In genomic region chr1:173210716-173211231, GRCh38 we compare ENCODE assay signal across 1 cellular context.
A peak's percentile ranks its signal among the peaks of the same experiment; 100 is the strongest.
TF ChIP-seq lines count a peak whose summit lies in the region.

No MANE protein-coding gene starts in this region.

TF ChIP-seq in HepG2, 621 proteins besides CTCF, POLR2A, EP300 and RAD21 (continued from another document and continues in another):
- TF ChIP-seq, protein P1, sequence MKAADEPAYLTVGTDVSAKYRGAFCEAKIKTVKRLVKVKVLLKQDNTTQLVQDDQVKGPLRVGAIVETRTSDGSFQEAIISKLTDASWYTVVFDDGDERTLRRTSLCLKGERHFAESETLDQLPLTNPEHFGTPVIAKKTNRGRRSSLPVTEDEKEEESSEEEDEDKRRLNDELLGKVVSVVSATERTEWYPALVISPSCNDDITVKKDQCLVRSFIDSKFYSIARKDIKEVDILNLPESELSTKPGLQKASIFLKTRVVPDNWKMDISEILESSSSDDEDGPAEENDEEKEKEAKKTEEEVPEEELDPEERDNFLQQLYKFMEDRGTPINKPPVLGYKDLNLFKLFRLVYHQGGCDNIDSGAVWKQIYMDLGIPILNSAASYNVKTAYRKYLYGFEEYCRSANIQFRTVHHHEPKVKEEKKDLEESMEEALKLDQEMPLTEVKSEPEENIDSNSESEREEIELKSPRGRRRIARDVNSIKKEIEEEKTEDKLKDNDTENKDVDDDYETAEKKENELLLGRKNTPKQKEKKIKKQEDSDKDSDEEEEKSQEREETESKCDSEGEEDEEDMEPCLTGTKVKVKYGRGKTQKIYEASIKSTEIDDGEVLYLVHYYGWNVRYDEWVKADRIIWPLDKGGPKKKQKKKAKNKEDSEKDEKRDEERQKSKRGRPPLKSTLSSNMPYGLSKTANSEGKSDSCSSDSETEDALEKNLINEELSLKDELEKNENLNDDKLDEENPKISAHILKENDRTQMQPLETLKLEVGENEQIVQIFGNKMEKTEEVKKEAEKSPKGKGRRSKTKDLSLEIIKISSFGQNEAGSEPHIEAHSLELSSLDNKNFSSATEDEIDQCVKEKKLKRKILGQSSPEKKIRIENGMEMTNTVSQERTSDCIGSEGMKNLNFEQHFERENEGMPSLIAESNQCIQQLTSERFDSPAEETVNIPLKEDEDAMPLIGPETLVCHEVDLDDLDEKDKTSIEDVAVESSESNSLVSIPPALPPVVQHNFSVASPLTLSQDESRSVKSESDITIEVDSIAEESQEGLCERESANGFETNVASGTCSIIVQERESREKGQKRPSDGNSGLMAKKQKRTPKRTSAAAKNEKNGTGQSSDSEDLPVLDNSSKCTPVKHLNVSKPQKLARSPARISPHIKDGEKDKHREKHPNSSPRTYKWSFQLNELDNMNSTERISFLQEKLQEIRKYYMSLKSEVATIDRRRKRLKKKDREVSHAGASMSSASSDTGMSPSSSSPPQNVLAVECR (CRISPR knock-in tag; IDR thresholded peaks at IDR 0.05; ENCODE audit: borderline replicate concordance): peak; percentile 9; the same call in 1 of the 2 replicates
- TF ChIP-seq ZMAT3 (CRISPR knock-in tag; conservative IDR thresholded peaks at IDR 0.05) (no peak; the same call in 1 of the 2 replicates), HOXA9 (CRISPR knock-in tag; IDR thresholded peaks at IDR 0.05; ENCODE audit: borderline replicate concordance) (no peak), ZC3H4 (CRISPR knock-in tag; IDR thresholded peaks at IDR 0.05; ENCODE audit: borderline replicate concordance) (no peak), TFE3 (CRISPR knock-in tag; IDR thresholded peaks at IDR 0.05) (peak; percentile 43; the same call in 1 of the 2 replicates), LCORL (IDR thresholded peaks at IDR 0.05) (no peak), LCORL (CRISPR knock-in tag; IDR thresholded peaks at IDR 0.05) (peak; percentile 35), MTF1 (CRISPR knock-in tag; IDR thresholded peaks at IDR 0.05) (no peak), ZNF724P (CRISPR knock-in tag; IDR thresholded peaks at IDR 0.05; ENCODE audit: borderline replicate concordance) (peak; percentile 36; the same call in 1 of the 2 replicates), AKAP8 (CRISPR knock-in tag; IDR thresholded peaks at IDR 0.05) (no peak), ZNF784 (CRISPR knock-in tag; IDR thresholded peaks at IDR 0.05; ENCODE audit: borderline replicate concordance) (no peak), ZSCAN9 (CRISPR knock-in tag; IDR thresholded peaks at IDR 0.05; ENCODE audit: borderline replicate concordance) (0 out of 2 replicates have a peak, but pooled peaks have one; percentile 11), ZNF484 (CRISPR knock-in tag; IDR thresholded peaks at IDR 0.05; ENCODE audit: borderline replicate concordance, low read depth) (no peak), ZNF24 (IDR thresholded peaks at IDR 0.05) (no peak), GFI1 (CRISPR knock-in tag; IDR thresholded peaks at IDR 0.05; ENCODE audit: borderline replicate concordance) (peak; percentile 53; the same call in 1 of the 2 replicates), ZNF777 (CRISPR knock-in tag; IDR thresholded peaks at IDR 0.05) (no peak), NFRKB (IDR thresholded peaks at IDR 0.05) (no peak), SNAI1 (CRISPR knock-in tag; IDR thresholded peaks at IDR 0.05; ENCODE audit: borderline replicate concordance) (no peak), NR0B2 (CRISPR knock-in tag; IDR thresholded peaks at IDR 0.05) (no peak), POLR2AphosphoS5 (IDR thresholded peaks at IDR 0.05; ENCODE audit: low read depth, low read length) (peak; percentile 55), TAF1 (CRISPR knock-in tag; IDR thresholded peaks at IDR 0.05) (0 out of 2 replicates have a peak, but pooled peaks have one; percentile 30), TARDBP (CRISPR knock-in tag; IDR thresholded peaks at IDR 0.05) (no peak; the same call in 1 of the 2 replicates), SMC3 (IDR thresholded peaks at IDR 0.05; ENCODE audit: low read length) (no peak), ZNF263 (CRISPR knock-in tag; IDR thresholded peaks at IDR 0.05) (no peak), NFIC (IDR thresholded peaks at IDR 0.05; ENCODE audit: low read length) (peak; percentile 76; the same call in 1 of the 2 replicates), GZF1 (CRISPR knock-in tag; IDR thresholded peaks at IDR 0.05) (no peak), ZKSCAN8 (CRISPR knock-in tag; IDR thresholded peaks at IDR 0.05; ENCODE audit: borderline replicate concordance) (peak; percentile 35; the same call in 1 of the 2 replicates), ZKSCAN5 (CRISPR knock-in tag; IDR thresholded peaks at IDR 0.05) (no peak), ZNF230 (CRISPR knock-in tag; IDR thresholded peaks at IDR 0.05) (0 out of 2 replicates have a peak, but pooled peaks have one; percentile 11), ZNF446 (CRISPR knock-in tag; IDR thresholded peaks at IDR 0.05) (no peak), TEAD3 (CRISPR knock-in tag; optimal IDR thresholded peaks at IDR 0.05; ENCODE audit: borderline replicate concordance) (peak; percentile 23), PAX8 (CRISPR knock-in tag; IDR thresholded peaks at IDR 0.05; ENCODE audit: borderline replicate concordance) (no peak), ZSCAN30 (CRISPR knock-in tag; IDR thresholded peaks at IDR 0.05) (no peak), AKNA (CRISPR knock-in tag; IDR thresholded peaks at IDR 0.05; ENCODE audit: borderline replicate concordance) (no peak), MBD4 (IDR thresholded peaks at IDR 0.05; ENCODE audit: borderline replicate concordance, low read length) (no peak), KDM5B (CRISPR knock-in tag; IDR thresholded peaks at IDR 0.05; ENCODE audit: borderline replicate concordance) (no peak), E2F1 (CRISPR knock-in tag; IDR thresholded peaks at IDR 0.05) (no peak), SMARCC2 (IDR thresholded peaks at IDR 0.05) (no peak), ZNF30 (CRISPR knock-in tag; IDR thresholded peaks at IDR 0.05) (no peak), ZNF556 (CRISPR knock-in tag; IDR thresholded peaks at IDR 0.05; ENCODE audit: borderline replicate concordance) (0 out of 2 replicates have a peak, but pooled peaks have one; percentile 45), HNF4G (IDR thresholded peaks at IDR 0.05; ENCODE audit: borderline replicate concordance, low read depth, low read length) (peak; percentile 55; the same call in 1 of the 2 replicates), HNF4G (CRISPR knock-in tag; IDR thresholded peaks at IDR 0.05; ENCODE audit: borderline replicate concordance, low read depth) (peak; percentile 44; the same call in 1 of the 2 replicates)
- TF ChIP-seq, protein P2, sequence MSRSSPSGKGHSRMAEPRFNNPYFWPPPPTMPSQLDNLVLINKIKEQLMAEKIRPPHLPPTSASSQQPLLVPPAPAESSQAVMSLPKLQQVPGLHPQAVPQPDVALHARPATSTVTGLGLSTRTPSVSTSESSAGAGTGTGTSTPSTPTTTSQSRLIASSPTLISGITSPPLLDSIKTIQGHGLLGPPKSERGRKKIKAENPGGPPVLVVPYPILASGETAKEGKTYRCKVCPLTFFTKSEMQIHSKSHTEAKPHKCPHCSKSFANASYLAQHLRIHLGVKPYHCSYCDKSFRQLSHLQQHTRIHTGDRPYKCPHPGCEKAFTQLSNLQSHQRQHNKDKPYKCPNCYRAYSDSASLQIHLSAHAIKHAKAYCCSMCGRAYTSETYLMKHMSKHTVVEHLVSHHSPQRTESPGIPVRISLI (CRISPR knock-in tag; IDR thresholded peaks at IDR 0.05; ENCODE audit: borderline replicate concordance): peak; percentile 45; the same call in 1 of the 2 replicates
- TF ChIP-seq, protein P3, sequence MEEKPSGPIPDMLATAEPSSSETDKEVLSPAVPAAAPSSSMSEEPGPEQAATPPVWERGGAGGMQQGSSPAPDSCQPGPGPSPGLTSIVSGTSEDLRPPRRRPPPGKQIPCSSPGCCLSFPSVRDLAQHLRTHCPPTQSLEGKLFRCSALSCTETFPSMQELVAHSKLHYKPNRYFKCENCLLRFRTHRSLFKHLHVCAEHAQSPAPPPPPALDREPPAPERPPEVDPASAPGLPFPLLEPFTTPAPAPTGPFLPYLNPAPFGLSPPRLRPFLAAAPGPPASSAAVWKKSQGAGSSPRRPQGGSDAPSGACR (CRISPR knock-in tag; IDR thresholded peaks at IDR 0.05): no peak
- TF ChIP-seq, protein P4, sequence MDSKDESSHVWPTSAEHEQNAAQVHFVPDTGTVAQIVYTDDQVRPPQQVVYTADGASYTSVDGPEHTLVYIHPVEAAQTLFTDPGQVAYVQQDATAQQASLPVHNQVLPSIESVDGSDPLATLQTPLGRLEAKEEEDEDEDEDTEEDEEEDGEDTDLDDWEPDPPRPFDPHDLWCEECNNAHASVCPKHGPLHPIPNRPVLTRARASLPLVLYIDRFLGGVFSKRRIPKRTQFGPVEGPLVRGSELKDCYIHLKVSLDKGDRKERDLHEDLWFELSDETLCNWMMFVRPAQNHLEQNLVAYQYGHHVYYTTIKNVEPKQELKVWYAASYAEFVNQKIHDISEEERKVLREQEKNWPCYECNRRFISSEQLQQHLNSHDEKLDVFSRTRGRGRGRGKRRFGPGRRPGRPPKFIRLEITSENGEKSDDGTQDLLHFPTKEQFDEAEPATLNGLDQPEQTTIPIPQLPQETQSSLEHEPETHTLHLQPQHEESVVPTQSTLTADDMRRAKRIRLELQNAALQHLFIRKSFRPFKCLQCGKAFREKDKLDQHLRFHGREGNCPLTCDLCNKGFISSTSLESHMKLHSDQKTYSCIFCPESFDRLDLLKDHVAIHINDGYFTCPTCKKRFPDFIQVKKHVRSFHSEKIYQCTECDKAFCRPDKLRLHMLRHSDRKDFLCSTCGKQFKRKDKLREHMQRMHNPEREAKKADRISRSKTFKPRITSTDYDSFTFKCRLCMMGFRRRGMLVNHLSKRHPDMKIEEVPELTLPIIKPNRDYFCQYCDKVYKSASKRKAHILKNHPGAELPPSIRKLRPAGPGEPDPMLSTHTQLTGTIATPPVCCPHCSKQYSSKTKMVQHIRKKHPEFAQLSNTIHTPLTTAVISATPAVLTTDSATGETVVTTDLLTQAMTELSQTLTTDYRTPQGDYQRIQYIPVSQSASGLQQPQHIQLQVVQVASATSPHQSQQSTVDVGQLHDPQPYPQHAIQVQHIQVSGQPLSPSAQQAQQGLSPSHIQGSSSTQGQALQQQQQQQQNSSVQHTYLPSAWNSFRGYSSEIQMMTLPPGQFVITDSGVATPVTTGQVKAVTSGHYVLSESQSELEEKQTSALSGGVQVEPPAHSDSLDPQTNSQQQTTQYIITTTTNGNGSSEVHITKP (CRISPR knock-in tag; IDR thresholded peaks at IDR 0.05; ENCODE audit: low read depth): peak; percentile 66; the same call in 1 of the 2 replicates
